1 cellular context compared by ENCODE assay signal in genomic region chr3:108940166-108940565, GRCh38.
TF ChIP-seq lines count a peak whose summit lies in the region.

No MANE protein-coding gene starts in this region.

TF ChIP-seq in HepG2, 621 proteins besides CTCF, POLR2A, EP300 and RAD21:
- TF ChIP-seq ZNF850 (CRISPR knock-in tag; conservative IDR thresholded peaks at IDR 0.05) (no peak), ZNF652 (CRISPR knock-in tag; IDR thresholded peaks at IDR 0.05; ENCODE audit: borderline replicate concordance, low read depth) (peak; percentile 61)
TF ChIP-seq in HepG2: peak in this region for 1.
